ENCODE assay signal across 1 cellular context in the genomic region with DNA sequence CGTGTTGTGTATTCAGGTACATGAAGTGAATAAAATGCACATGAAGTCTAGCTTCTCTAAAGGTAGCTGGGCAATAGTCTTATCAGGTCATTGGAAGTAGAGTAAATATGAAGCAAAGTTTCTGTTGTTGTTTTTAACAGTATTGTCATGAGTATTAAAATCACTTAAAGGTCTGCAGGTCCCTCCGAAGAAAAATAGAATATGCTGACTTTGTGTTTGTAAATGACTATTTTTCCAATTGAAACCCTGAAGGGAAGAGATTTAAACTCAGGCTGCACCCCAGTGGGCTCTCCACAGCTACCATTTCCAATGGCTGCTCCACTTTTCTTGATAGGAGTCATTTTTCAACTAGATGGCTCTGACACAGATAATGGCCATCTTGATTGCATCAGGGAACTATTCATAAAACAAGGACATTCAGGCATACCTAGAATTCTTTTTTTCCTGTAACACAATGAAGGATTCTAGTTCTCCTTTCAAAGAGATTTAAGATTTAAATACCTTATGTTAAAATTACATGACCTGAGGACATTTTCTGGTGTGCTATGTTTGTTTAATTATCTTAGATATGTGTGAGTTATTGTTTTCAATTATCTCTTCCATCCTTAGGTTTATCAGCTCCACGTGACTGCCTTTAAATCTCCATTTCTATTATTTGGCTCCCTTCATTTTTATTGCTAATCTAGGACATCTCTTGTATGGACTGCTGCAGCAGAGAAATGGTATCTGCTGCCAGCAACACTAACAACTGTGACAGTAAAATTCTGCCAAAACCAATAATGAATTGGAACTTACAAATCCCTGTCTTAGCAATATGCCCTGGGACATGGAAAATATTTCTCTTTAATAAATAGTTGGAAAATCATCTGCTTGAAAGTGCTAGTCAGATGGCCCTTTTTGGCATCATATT.
TF ChIP-seq lines count a peak whose summit lies in the region.

No MANE protein-coding gene starts in this region.

TF ChIP-seq in GM23338, 12 proteins besides CTCF, POLR2A, EP300 and RAD21 (continued from another document):
- TF ChIP-seq, protein P1, sequence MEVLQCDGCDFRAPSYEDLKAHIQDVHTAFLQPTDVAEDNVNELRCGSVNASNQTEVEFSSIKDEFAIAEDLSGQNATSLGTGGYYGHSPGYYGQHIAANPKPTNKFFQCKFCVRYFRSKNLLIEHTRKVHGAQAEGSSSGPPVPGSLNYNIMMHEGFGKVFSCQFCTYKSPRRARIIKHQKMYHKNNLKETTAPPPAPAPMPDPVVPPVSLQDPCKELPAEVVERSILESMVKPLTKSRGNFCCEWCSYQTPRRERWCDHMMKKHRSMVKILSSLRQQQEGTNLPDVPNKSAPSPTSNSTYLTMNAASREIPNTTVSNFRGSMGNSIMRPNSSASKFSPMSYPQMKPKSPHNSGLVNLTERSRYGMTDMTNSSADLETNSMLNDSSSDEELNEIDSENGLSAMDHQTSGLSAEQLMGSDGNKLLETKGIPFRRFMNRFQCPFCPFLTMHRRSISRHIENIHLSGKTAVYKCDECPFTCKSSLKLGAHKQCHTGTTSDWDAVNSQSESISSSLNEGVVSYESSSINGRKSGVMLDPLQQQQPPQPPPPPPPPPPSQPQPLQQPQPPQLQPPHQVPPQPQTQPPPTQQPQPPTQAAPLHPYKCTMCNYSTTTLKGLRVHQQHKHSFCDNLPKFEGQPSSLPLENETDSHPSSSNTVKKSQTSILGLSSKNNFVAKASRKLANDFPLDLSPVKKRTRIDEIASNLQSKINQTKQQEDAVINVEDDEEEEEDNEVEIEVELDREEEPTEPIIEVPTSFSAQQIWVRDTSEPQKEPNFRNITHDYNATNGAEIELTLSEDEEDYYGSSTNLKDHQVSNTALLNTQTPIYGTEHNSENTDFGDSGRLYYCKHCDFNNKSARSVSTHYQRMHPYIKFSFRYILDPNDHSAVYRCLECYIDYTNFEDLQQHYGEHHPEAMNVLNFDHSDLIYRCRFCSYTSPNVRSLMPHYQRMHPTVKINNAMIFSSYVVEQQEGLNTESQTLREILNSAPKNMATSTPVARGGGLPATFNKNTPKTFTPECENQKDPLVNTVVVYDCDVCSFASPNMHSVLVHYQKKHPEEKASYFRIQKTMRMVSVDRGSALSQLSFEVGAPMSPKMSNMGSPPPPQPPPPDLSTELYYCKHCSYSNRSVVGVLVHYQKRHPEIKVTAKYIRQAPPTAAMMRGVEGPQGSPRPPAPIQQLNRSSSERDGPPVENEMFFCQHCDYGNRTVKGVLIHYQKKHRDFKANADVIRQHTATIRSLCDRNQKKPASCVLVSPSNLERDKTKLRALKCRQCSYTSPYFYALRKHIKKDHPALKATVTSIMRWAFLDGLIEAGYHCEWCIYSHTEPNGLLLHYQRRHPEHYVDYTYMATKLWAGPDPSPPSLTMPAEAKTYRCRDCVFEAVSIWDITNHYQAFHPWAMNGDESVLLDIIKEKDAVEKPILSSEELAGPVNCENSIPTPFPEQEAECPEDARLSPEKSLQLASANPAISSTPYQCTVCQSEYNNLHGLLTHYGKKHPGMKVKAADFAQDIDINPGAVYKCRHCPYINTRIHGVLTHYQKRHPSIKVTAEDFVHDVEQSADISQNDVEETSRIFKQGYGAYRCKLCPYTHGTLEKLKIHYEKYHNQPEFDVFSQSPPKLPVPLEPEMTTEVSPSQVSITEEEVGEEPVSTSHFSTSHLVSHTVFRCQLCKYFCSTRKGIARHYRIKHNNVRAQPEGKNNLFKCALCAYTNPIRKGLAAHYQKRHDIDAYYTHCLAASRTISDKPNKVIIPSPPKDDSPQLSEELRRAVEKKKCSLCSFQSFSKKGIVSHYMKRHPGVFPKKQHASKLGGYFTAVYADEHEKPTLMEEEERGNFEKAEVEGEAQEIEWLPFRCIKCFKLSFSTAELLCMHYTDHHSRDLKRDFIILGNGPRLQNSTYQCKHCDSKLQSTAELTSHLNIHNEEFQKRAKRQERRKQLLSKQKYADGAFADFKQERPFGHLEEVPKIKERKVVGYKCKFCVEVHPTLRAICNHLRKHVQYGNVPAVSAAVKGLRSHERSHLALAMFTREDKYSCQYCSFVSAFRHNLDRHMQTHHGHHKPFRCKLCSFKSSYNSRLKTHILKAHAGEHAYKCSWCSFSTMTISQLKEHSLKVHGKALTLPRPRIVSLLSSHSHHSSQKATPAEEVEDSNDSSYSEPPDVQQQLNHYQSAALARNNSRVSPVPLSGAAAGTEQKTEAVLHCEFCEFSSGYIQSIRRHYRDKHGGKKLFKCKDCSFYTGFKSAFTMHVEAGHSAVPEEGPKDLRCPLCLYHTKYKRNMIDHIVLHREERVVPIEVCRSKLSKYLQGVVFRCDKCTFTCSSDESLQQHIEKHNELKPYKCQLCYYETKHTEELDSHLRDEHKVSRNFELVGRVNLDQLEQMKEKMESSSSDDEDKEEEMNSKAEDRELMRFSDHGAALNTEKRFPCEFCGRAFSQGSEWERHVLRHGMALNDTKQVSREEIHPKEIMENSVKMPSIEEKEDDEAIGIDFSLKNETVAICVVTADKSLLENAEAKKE (CRISPR knock-in tag; IDR thresholded peaks at IDR 0.05), result no peak
- TF ChIP-seq, protein P2, sequence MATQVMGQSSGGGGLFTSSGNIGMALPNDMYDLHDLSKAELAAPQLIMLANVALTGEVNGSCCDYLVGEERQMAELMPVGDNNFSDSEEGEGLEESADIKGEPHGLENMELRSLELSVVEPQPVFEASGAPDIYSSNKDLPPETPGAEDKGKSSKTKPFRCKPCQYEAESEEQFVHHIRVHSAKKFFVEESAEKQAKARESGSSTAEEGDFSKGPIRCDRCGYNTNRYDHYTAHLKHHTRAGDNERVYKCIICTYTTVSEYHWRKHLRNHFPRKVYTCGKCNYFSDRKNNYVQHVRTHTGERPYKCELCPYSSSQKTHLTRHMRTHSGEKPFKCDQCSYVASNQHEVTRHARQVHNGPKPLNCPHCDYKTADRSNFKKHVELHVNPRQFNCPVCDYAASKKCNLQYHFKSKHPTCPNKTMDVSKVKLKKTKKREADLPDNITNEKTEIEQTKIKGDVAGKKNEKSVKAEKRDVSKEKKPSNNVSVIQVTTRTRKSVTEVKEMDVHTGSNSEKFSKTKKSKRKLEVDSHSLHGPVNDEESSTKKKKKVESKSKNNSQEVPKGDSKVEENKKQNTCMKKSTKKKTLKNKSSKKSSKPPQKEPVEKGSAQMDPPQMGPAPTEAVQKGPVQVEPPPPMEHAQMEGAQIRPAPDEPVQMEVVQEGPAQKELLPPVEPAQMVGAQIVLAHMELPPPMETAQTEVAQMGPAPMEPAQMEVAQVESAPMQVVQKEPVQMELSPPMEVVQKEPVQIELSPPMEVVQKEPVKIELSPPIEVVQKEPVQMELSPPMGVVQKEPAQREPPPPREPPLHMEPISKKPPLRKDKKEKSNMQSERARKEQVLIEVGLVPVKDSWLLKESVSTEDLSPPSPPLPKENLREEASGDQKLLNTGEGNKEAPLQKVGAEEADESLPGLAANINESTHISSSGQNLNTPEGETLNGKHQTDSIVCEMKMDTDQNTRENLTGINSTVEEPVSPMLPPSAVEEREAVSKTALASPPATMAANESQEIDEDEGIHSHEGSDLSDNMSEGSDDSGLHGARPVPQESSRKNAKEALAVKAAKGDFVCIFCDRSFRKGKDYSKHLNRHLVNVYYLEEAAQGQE (IDR thresholded peaks at IDR 0.05; ENCODE audit: unreplicated experiment), result no peak
- TF ChIP-seq CREB1 (CRISPR knock-in tag; IDR thresholded peaks at IDR 0.05; ENCODE audit: low read depth) (no peak), EZH2 (IDR thresholded peaks at IDR 0.05; ENCODE audit: low read depth, unreplicated experiment) (no peak), POLR2AphosphoS5 (IDR thresholded peaks at IDR 0.05; ENCODE audit: low read depth) (no peak), ZNF114 (CRISPR knock-in tag; IDR thresholded peaks at IDR 0.05) (no peak), STAT1 (IDR thresholded peaks at IDR 0.05; ENCODE audit: unreplicated experiment) (no peak), EZH2phosphoT487 (IDR thresholded peaks at IDR 0.05; ENCODE audit: unreplicated experiment) (no peak), JUNB (IDR thresholded peaks at IDR 0.05; ENCODE audit: unreplicated experiment) (no peak)
- TF ChIP-seq, protein P3, sequence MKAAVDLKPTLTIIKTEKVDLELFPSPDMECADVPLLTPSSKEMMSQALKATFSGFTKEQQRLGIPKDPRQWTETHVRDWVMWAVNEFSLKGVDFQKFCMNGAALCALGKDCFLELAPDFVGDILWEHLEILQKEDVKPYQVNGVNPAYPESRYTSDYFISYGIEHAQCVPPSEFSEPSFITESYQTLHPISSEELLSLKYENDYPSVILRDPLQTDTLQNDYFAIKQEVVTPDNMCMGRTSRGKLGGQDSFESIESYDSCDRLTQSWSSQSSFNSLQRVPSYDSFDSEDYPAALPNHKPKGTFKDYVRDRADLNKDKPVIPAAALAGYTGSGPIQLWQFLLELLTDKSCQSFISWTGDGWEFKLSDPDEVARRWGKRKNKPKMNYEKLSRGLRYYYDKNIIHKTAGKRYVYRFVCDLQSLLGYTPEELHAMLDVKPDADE (IDR thresholded peaks at IDR 0.05), result no peak
